ENCODE assay signal across 8 cellular contexts in the genomic region with DNA sequence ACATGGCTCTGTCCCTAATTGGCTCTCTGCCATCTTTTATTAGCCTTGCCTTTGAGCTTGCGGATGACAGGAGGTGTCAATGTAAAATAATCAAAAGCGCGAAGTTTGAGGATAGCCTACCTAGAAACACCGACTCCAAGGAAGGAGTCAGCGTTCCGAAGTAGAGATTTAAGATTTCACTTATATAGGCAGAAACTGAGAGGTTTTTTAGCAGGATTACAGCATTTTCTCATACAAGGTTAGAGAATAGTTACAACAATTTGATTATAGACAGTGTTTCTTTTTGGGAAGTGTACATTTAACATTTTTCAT. TPM values are rescaled to one million over a fixed set of nuclear protein-coding genes. Genes with fewer than 3 reads are reported as not detected.
DNase-seq lines count a peak whose midpoint lies in the region; ATAC-seq and TF ChIP-seq lines count a peak whose summit lies in the region.

No MANE protein-coding gene starts in this region.

- no peaks in the 10 kb centered on the region for H3K9me2 ChIP-seq in GM23248 (ENCODE audit: insufficient read depth)

- WGBS in GM23248 (ENCODE audit: low coverage in 1 of 2, low lambda C conversion rate in 2 of 2, missing lambda C conversion rate in 2 of 2), 2 experiments, result 3 to 9% methylated on average over 6 of the region's 6 CpGs

- H3K27ac Mint-ChIP-seq in Caco-2 (ENCODE audit: unreplicated experiment), result peak overlapping the region; percentile 90
- H3K27ac Mint-ChIP-seq in glutamatergic neuron (ENCODE audit: unreplicated experiment), result peak overlapping the region; percentile 46
- H3K27ac Mint-ChIP-seq in stimulated activated naive CD8-positive, alpha-beta T cell treated with anti-CD3 and anti-CD28 coated beads, Interleukin-15, amount 100 ng/mL, for 72 hours, result peak overlapping the region; percentile 79 to 94

- H3K27ac ChIP-seq in GM23248 (no peak overlapping the region), RWPE2 (ENCODE audit: poor library complexity, severe bottlenecking) (no peak overlapping the region)

- H3K4me1 ChIP-seq in Caco-2 (peaks cover 7% of the 10 kb centered on the region), GM23248 (ENCODE audit: insufficient read depth) (peaks cover 8% of the 10 kb centered on the region; the same call in 1 of the 2 replicates), RWPE2 (ENCODE audit: insufficient read depth, poor library complexity, severe bottlenecking) (peaks cover 20% of the 10 kb centered on the region)

- H4K20me1 ChIP-seq in GM23248 (ENCODE audit: insufficient read depth), result no peaks in the 10 kb centered on the region

- peak overlapping the region; percentile 86 for H3K4me2 ChIP-seq in GM23248 (ENCODE audit: unreplicated experiment)

- DNase-seq in Caco-2, result no peak
- no peak for DNase-seq in GM23248
- no peak for DNase-seq in RWPE2 (ENCODE audit: low spot score)
- no peak for DNase-seq in glutamatergic neuron
- no peak for DNase-seq in stimulated activated naive CD8-positive, alpha-beta T cell treated with anti-CD3 and anti-CD28 coated beads, Interleukin-15, amount 100 ng/mL, for 72 hours
- DNase-seq in SIG-M5 (lab: John Stamatoyannopoulos, UW), result no peak
- DNase-seq in NCI-H1694 (lab: John Stamatoyannopoulos, UW), result no peak
- DNase-seq in NCI-H1048 (lab: John Stamatoyannopoulos, UW), result no peak

- no peaks in the 10 kb centered on the region for H3K9me3 Mint-ChIP-seq in Caco-2 (ENCODE audit: unreplicated experiment)
- H3K9me3 Mint-ChIP-seq in glutamatergic neuron (ENCODE audit: unreplicated experiment), result peaks cover 7% of the 10 kb centered on the region
- peaks cover 0 to 16% of the 10 kb centered on the region in 2 donors for H3K9me3 Mint-ChIP-seq in stimulated activated naive CD8-positive, alpha-beta T cell treated with anti-CD3 and anti-CD28 coated beads, Interleukin-15, amount 100 ng/mL, for 72 hours

- H3K27me3 ChIP-seq in Caco-2 (replicated peaks; ENCODE audit: control insufficient read depth, insufficient read depth, low read length) (no peaks in the 10 kb centered on the region), GM23248 (replicated peaks; ENCODE audit: insufficient read depth) (no peaks in the 10 kb centered on the region), RWPE2 (ENCODE audit: insufficient read depth, poor library complexity, severe bottlenecking) (no peaks in the 10 kb centered on the region)

- no peaks in the 10 kb centered on the region for H3F3A ChIP-seq in GM23248 (ENCODE audit: insufficient read depth)

- in situ Hi-C loops in GM23248 (cut with MboI), result no loop called here

- POLR2A ChIA-PET in Caco-2 (lab: Charles Lee), result interaction anchor here (1.0 kb wide), 1 partner anchor 12 kb away, joined by 5 read pairs; no protein-coding TSS in a partner anchor

- H3K36me3 ChIP-seq in Caco-2 (ENCODE audit: control insufficient read depth, insufficient read depth, low read length) (no peaks in the 10 kb centered on the region; the same call in 1 of the 2 replicates), GM23248 (ENCODE audit: low read depth) (peaks cover 7% of the 10 kb centered on the region; the same call in 1 of the 2 replicates), RWPE2 (ENCODE audit: low read depth) (peaks cover 23% of the 10 kb centered on the region)

- H3K9ac ChIP-seq in GM23248, result peak overlapping the region; percentile 61

- H3K4me3 ChIP-seq in Caco-2 (ENCODE audit: low read depth, low read length) (peak overlapping the region; percentile 43), GM23248 (peak overlapping the region; percentile 81), RWPE2 (ENCODE audit: severe bottlenecking) (peak overlapping the region; percentile 68)

- BruUV-seq in Caco-2 (replicated peaks; lab: Mats Ljungman, UMichigan), result TSS peak; percentile 47

- H3K36me3 Mint-ChIP-seq in Caco-2 (ENCODE audit: insufficient read depth, unreplicated experiment), result peaks cover 21% of the 10 kb centered on the region
- H3K36me3 Mint-ChIP-seq in glutamatergic neuron (ENCODE audit: unreplicated experiment), result peaks cover 5% of the 10 kb centered on the region

- H3K4me1 Mint-ChIP-seq in Caco-2 (ENCODE audit: low read depth, unreplicated experiment), result peaks cover 6% of the 10 kb centered on the region
- peaks cover 8% of the 10 kb centered on the region for H3K4me1 Mint-ChIP-seq in glutamatergic neuron (ENCODE audit: low read depth, unreplicated experiment)
- H3K4me1 Mint-ChIP-seq in stimulated activated naive CD8-positive, alpha-beta T cell treated with anti-CD3 and anti-CD28 coated beads, Interleukin-15, amount 100 ng/mL, for 72 hours, result peaks cover 35% of the 10 kb centered on the region

- H2AFZ ChIP-seq in GM23248, result peak overlapping the region; percentile 85

- TF ChIP-seq CTCF in Caco-2 (IDR thresholded peaks at IDR 0.05; ENCODE audit: insufficient read depth in 1 of 2, low read depth in 1 of 2, low read length in 1 of 2, severe bottlenecking in 1 of 2, unreplicated experiment in 1 of 2) (no peak), RWPE2 (IDR thresholded peaks at IDR 0.05; ENCODE audit: poor library complexity, severe bottlenecking) (no peak), glutamatergic neuron (IDR thresholded peaks at IDR 0.05; ENCODE audit: partially characterized antibody, unreplicated experiment) (no peak)

- H3K9me3 ChIP-seq in Caco-2, result no peaks in the 10 kb centered on the region
- H3K9me3 ChIP-seq in GM23248 (ENCODE audit: low read depth), result no peaks in the 10 kb centered on the region
- no peaks in the 10 kb centered on the region for H3K9me3 ChIP-seq in RWPE2 (ENCODE audit: severe bottlenecking)

- H3K4me3 Mint-ChIP-seq in Caco-2 (ENCODE audit: unreplicated experiment) (peak overlapping the region; percentile 87), glutamatergic neuron (ENCODE audit: unreplicated experiment) (peak overlapping the region; percentile 96)
- H3K4me3 Mint-ChIP-seq in stimulated activated naive CD8-positive, alpha-beta T cell treated with anti-CD3 and anti-CD28 coated beads, Interleukin-15, amount 100 ng/mL, for 72 hours, result peak overlapping the region; percentile 93 to 95

- no peaks in the 10 kb centered on the region for H3K27me3 Mint-ChIP-seq in Caco-2 (ENCODE audit: insufficient read depth, unreplicated experiment)
- H3K27me3 Mint-ChIP-seq in glutamatergic neuron (ENCODE audit: unreplicated experiment), result peaks cover 3% of the 10 kb centered on the region
- H3K27me3 Mint-ChIP-seq in stimulated activated naive CD8-positive, alpha-beta T cell treated with anti-CD3 and anti-CD28 coated beads, Interleukin-15, amount 100 ng/mL, for 72 hours, result peaks cover 2% of the 10 kb centered on the region

- intact Hi-C loops in Caco-2 (cut with micrococcal nuclease; ENCODE audit: unreplicated experiment), result loop anchor here (5.0 kb wide), 2 partner anchors 102 to 948 kb away; partner anchors contain the start of genes CNGA1 and NIPAL1

- peaks cover 41% of the 10 kb centered on the region for H3K79me2 ChIP-seq in GM23248 (ENCODE audit: insufficient read depth)

- no peak; the same call in 2 of the 3 replicates for ATAC-seq in RWPE2 (ENCODE audit: low read depth)
- ATAC-seq in stimulated activated naive CD8-positive, alpha-beta T cell treated with anti-CD3 and anti-CD28 coated beads, Interleukin-15, amount 100 ng/mL, for 72 hours, result peak; percentile 38

- CTCF ChIA-PET in Caco-2 (lab: Charles Lee), result interaction anchor here (0.6 to 1.6 kb wide), 4 partner anchors 12 to 185 kb away, joined by 3 to 8 read pairs (median 5); no protein-coding TSS in a partner anchor

RNA-seq across cellular contexts. Expression of gene NFXL1, which starts 0.5 kb away (rescaled TPM):
- total RNA-seq in Caco-2 (2022), result 22.5 and 22.8 TPM in 2 replicates
- total RNA-seq in GM23248 (2014; rRNA removed; shearing (Covaris generic)), result 3.8 and 4.6 TPM in 2 replicates
- polyA plus RNA-seq in GM23248 (2016; fragmentation: Nextera tagmentation; extraction: Ambion mirVana), result 6.3 and 7.7 TPM in 2 replicates
- 20.2 TPM for total RNA-seq in glutamatergic neuron (ENCODE audit: unreplicated experiment)
